In genomic region chr1:111271464-111271801, GRCh38 we compare ENCODE assay signal across 1 cellular context.
TF ChIP-seq lines count a peak whose summit lies in the region.

No MANE protein-coding gene starts in this region.

TF ChIP-seq in HepG2, 621 proteins besides CTCF, POLR2A, EP300 and RAD21:
- TF ChIP-seq FOXO1 (CRISPR knock-in tag; IDR thresholded peaks at IDR 0.05), result no peak
- no peak for TF ChIP-seq ZC3H4 (CRISPR knock-in tag; IDR thresholded peaks at IDR 0.05; ENCODE audit: borderline replicate concordance)
- no peak for TF ChIP-seq MYNN (CRISPR knock-in tag; IDR thresholded peaks at IDR 0.05; ENCODE audit: low read depth)
